In the genomic region with DNA sequence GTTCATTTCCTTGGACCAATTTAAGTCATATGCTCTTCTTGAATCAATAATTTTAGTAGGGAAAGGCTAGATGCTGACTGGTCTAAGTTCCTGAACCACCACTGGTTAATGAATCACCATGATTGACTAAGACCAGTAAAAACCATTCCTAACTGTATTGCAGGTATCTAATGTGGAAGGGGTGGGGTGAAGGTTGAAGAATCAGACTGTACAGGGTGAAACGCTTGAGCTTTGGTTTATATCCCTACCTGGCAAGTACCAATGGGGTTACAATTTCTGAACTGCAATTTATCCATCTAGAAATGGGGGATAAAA, we compare ENCODE assay signal across 12 cellular contexts.
DNase-seq lines count a peak whose midpoint lies in the region; ATAC-seq, FAIRE-seq and TF ChIP-seq lines count a peak whose summit lies in the region.
"Had no signal": no experiment of that assay in that cellular context is flagged by ENCODE, and none has a peak within 500 bp of the region (broad histone marks: within the 10 kb centered on the region; RNA-seq: fewer than 3 reads in every experiment).

No MANE protein-coding gene starts in this region.

- no peaks in the 10 kb centered on the region for H3K27me3 ChIP-seq in pancreas
- H3K27me3 ChIP-seq: suprapubic skin had no signal

- intact Hi-C loops in pancreas (cut with DNase I) = no loop called here

- peak; percentile 81 for FAIRE-seq in RCC 7860 (lab: Jason Lieb, UNC)
- no peak for FAIRE-seq in pancreas (lab: Jason Lieb, UNC)

- H3K4me3 ChIP-seq in fibroblast of mammary gland (ENCODE audit: control insufficient read depth, low read depth, low read length) (no peak overlapping the region), pancreas (no peak overlapping the region)
- H3K4me3 ChIP-seq: suprapubic skin had no signal

- TF ChIP-seq CTCF in fibroblast of mammary gland (conservative IDR thresholded peaks at IDR 0.05; ENCODE audit: control insufficient read depth, insufficient read depth, low read depth, low read length) (no peak), pancreas (IDR thresholded peaks at IDR 0.05) (no peak)

- DNase-seq in ELR (ENCODE audit: low read depth) (peak; percentile 75), RCC 7860 (ENCODE audit: low spot score) (peak; percentile 45), fibroblast of mammary gland (ENCODE audit: low read depth) (peak; percentile 39), pancreas (no peak), NCI-H1930 (lab: John Stamatoyannopoulos, UW) (no peak), pons (ENCODE audit: low spot score) (no peak), hypothalamus (lab: John Stamatoyannopoulos, UW) (no peak)
- DNase-seq in stimulated activated CD4-positive, alpha-beta T cell treated with anti-CD3 and anti-CD28 coated beads, Interleukin-15, amount 100 ng/mL, for 24 hours = no peak
- DNase-seq: activated T-cell treated with anti-CD3 and anti-CD28 coated beads for 4 hours, AML-193, retina had no signal

- no peaks in the 10 kb centered on the region for H3K9me3 ChIP-seq in pancreas
- H3K9me3 ChIP-seq: suprapubic skin had no signal

- H3K36me3 ChIP-seq in pancreas = no peaks in the 10 kb centered on the region
- H3K36me3 ChIP-seq: suprapubic skin had no signal

- peaks cover 14 to 22% (median 19%) of the 10 kb centered on the region in 3 donors for H3K4me1 ChIP-seq in pancreas
- H3K4me1 ChIP-seq: suprapubic skin had no signal

- H3K27ac ChIP-seq in pancreas = peak overlapping the region; percentile 3 to 78 (median 45)
- H3K27ac ChIP-seq: suprapubic skin had no signal

- ATAC-seq in pancreas = peak in 3 of 4 donors; percentile 14 to 26 (median 20)

- WGBS in pancreas, 2 donors = 48 to 58% methylated on average over 1 of the region's 1 CpG

Comparison
In these comparisons a context has a peak if more than half of its experiments do, and no peak if none do; other contexts are left out.
1. DNase-seq: peak in ELR (single experiment), RCC 7860 (single experiment) and fibroblast of mammary gland (single experiment); none in pancreas (0 of 6), NCI-H1930 (0 of 2), pons (single experiment), stimulated activated CD4-positive, alpha-beta T cell treated with anti-CD3 and anti-CD28 coated beads, Interleukin-15, amount 100 ng/mL, for 24 hours (single experiment) and hypothalamus (0 of 51).